In genomic region chr9:91776409-91777365, GRCh38 we compare ENCODE assay signal across 19 cellular contexts.
DNase-seq lines count a peak whose midpoint lies in the region; ATAC-seq, FAIRE-seq and TF ChIP-seq lines count a peak whose summit lies in the region.
"Had no signal": no experiment of that assay in that cellular context is flagged by ENCODE, and none has a peak within 500 bp of the region (broad histone marks: within the 10 kb centered on the region; RNA-seq: fewer than 3 reads in every experiment).

No MANE protein-coding gene starts in this region.

- TF ChIP-seq CTCF in astrocyte (IDR thresholded peaks at IDR 0.05; ENCODE audit: insufficient read depth, low read depth, low read length) (no peak), fibroblast of villous mesenchyme (IDR thresholded peaks at IDR 0.05; ENCODE audit: insufficient read depth, low read depth, low read length) (no peak)

- H3K9me3 ChIP-seq in astrocyte (ENCODE audit: insufficient read depth, low read depth, low read length) = no peaks in the 10 kb centered on the region
- H3K9me3 ChIP-seq: thoracic aorta had no signal

- peaks cover 3% of the 10 kb centered on the region for H3K27me3 Mint-ChIP-seq in astrocyte (ENCODE audit: low read depth, unreplicated experiment)

- H4K20me1 ChIP-seq in astrocyte (ENCODE audit: insufficient read depth, low read length) = no peaks in the 10 kb centered on the region

- H3K27ac ChIP-seq in astrocyte (ENCODE audit: low read depth, low read length) = no peak overlapping the region
- H3K27ac ChIP-seq: SK-N-MC, thoracic aorta had no signal

- no peak overlapping the region for H3K4me3 Mint-ChIP-seq in astrocyte (ENCODE audit: unreplicated experiment)
- H3K4me3 Mint-ChIP-seq: CD4-positive, CD25-positive, alpha-beta regulatory T cell; endodermal cell; neural crest cell had no signal

- H3K4me3 ChIP-seq in astrocyte (ENCODE audit: insufficient read depth, low read depth, low read length) (no peak overlapping the region), fibroblast of villous mesenchyme (ENCODE audit: low read depth, low read length) (no peak overlapping the region)
- H3K4me3 ChIP-seq: SK-N-MC, thoracic aorta had no signal

- peak; percentile 75 for FAIRE-seq in astrocyte (lab: Jason Lieb, UNC)

- H3K4me2 ChIP-seq in astrocyte (ENCODE audit: low read length) = no peak overlapping the region

- peaks cover 24% of the 10 kb centered on the region for H3K27me3 ChIP-seq in astrocyte (ENCODE audit: insufficient read depth, low read length)

- H3K36me3 ChIP-seq in astrocyte (ENCODE audit: insufficient read depth, low read length) = no peaks in the 10 kb centered on the region
- H3K36me3 ChIP-seq: thoracic aorta had no signal

- peaks cover 2% of the 10 kb centered on the region for H3K36me3 Mint-ChIP-seq in astrocyte (ENCODE audit: low read depth, unreplicated experiment)
- H3K36me3 Mint-ChIP-seq: CD4-positive, CD25-positive, alpha-beta regulatory T cell had no signal

- H3K4me1 ChIP-seq in astrocyte (ENCODE audit: insufficient read depth, low read length) = peaks cover 6% of the 10 kb centered on the region

- H3K9me3 Mint-ChIP-seq in astrocyte (ENCODE audit: unreplicated experiment) = no peaks in the 10 kb centered on the region
- H3K9me3 Mint-ChIP-seq: CD4-positive, CD25-positive, alpha-beta regulatory T cell; endodermal cell; neural crest cell had no signal

- DNase-seq in NCI-H524 (lab: John Stamatoyannopoulos, UW) = peak; percentile 57 to 75
- no peak for DNase-seq in NCI-H524 treated with DMSO at 0.1 percent for 48 hours (lab: John Stamatoyannopoulos, UW)
- DNase-seq in astrocyte (ENCODE audit: low read depth) = peak; percentile 31
- peak; percentile 92 for DNase-seq in fibroblast of villous mesenchyme (ENCODE audit: low read depth)
- DNase-seq in cerebellar cortex (ENCODE audit: low spot score) = no peak
- no peak for DNase-seq in dedifferentiated amniotic fluid mesenchymal stem cell (ENCODE audit: extremely low spot score)
- DNase-seq: CD4-positive, CD25-positive, alpha-beta regulatory T cell; central memory CD4-positive, alpha-beta T cell; endodermal cell; foreskin melanocyte; NCI-H2029 treated with DMSO at 0.1 percent for 48 hours; NCI-H526; stimulated activated CD4-positive, alpha-beta T cell treated with anti-CD3 and anti-CD28 coated beads, Interleukin-12 subunit alpha, Interleukin-12 subunit beta, amount 100 ng/mL, for 4 hours had no signal

- H3K27ac Mint-ChIP-seq in astrocyte (ENCODE audit: unreplicated experiment) = peak overlapping the region; percentile 74
- H3K27ac Mint-ChIP-seq: CD4-positive, CD25-positive, alpha-beta regulatory T cell; endodermal cell had no signal

- ATAC-seq in GM21529 (IDR thresholded peaks at IDR 0.05; ENCODE audit: unreplicated experiment) = no peak
- ATAC-seq in HG02588 (IDR thresholded peaks at IDR 0.05; ENCODE audit: unreplicated experiment) = no peak
- ATAC-seq: left lobe of liver had no signal

- H3K79me2 ChIP-seq in astrocyte (ENCODE audit: insufficient read depth, low read length) = no peaks in the 10 kb centered on the region

- no peak overlapping the region for H3K9ac ChIP-seq in astrocyte (ENCODE audit: low read length)

- H3K4me1 Mint-ChIP-seq in astrocyte (ENCODE audit: low read depth, unreplicated experiment) = peaks cover 41% of the 10 kb centered on the region
- H3K4me1 Mint-ChIP-seq: CD4-positive, CD25-positive, alpha-beta regulatory T cell had no signal

- H2AFZ ChIP-seq in astrocyte (ENCODE audit: low read depth, low read length) = no peak overlapping the region

Comparison
In these comparisons a context has a peak if more than half of its experiments do, and no peak if none do; other contexts are left out.
1. DNase-seq: peak in NCI-H524 (2 of 2), astrocyte (single experiment) and fibroblast of villous mesenchyme (single experiment); none in NCI-H524 treated with DMSO at 0.1 percent for 48 hours (single experiment), cerebellar cortex (single experiment) and dedifferentiated amniotic fluid mesenchymal stem cell (single experiment).